ENCODE assay signal across 33 cellular contexts in the genomic region with DNA sequence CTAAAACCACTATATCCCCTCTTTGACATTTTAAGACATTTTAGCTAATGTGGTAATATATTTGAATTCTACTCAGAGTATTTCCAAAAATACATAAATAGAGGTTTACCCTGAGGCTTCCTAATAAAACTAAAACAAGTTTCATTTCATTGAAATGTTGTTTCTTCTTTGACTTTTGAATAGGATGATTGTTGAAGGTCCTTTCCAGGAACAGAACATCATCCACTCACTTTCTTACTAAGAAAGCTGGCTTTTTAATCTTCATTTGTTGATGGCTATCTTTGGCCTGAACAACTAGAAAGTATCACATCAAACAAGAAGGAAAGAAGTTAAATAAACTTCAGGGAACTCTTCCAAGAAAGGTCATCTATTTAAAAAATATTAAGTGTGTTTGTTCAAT.
"Had no signal": no experiment of that assay in that cellular context is flagged by ENCODE, and none has a peak within 500 bp of the region (broad histone marks: within the 10 kb centered on the region; RNA-seq: fewer than 3 reads in every experiment).

No MANE protein-coding gene starts in this region.

- H3K36me3 Mint-ChIP-seq: activated CD4-positive, alpha-beta memory T cell treated with anti-CD3 and anti-CD28 coated beads for 36 hours; activated CD8-positive, alpha-beta memory T cell treated with anti-CD3 and anti-CD28 coated beads, Interleukin-2, amount 10 ng/mL, durations not matched to agents 7 days and 5 days; activated naive CD4-positive, alpha-beta T cell treated with anti-CD3 and anti-CD28 coated beads, Interleukin-2, amount 50 U/mL, for 72 hours; activated naive CD8-positive, alpha-beta T cell treated with anti-CD3 and anti-CD28 coated beads for 36 hours had no signal

- H3K9me3 Mint-ChIP-seq: activated B cell treated with CpG ODN at 0.5 μM for 24 hours; activated CD4-positive, alpha-beta memory T cell treated with anti-CD3 and anti-CD28 coated beads for 36 hours; activated CD4-positive, alpha-beta T cell treated with anti-CD3 and anti-CD28 coated beads, Interleukin-2, amount 10 ng/mL, durations not matched to agents 24 days and 14 days; activated CD8-positive, alpha-beta T cell treated with anti-CD3 and anti-CD28 coated beads for 36 hours; activated naive CD4-positive, alpha-beta T cell treated with anti-CD3 and anti-CD28 coated beads for 36 hours; activated naive CD4-positive, alpha-beta T cell treated with anti-CD3 and anti-CD28 coated beads, Interleukin-2, amount 50 U/mL, for 72 hours; activated naive CD8-positive, alpha-beta T cell treated with anti-CD3 and anti-CD28 coated beads for 36 hours; activated T-cell treated with anti-CD3 and anti-CD28 coated beads, Interleukin-2, amount 50 U/mL, for 24 hours; T-helper 1 cell treated with Interleukin-12 subunit alpha and Interleukin-12 subunit beta and Interleukin-4 antibody, amounts not matched to agents 30 μg/mL and 1 μg/mL, for 36 hours; T-helper 2 cell treated with Interferon-gamma antibody and Interleukin-4, amounts not matched to agents 5 μg/mL and 100 μg/mL, for 36 hours had no signal

- H3K4me1 ChIP-seq: adrenal gland, body of pancreas, breast epithelium had no signal

- DNase-seq: activated B cell treated with CpG ODN at 0.5 μM for 24 hours; activated CD4-positive, alpha-beta memory T cell treated with anti-CD3 and anti-CD28 coated beads for 36 hours; activated CD4-positive, alpha-beta T cell treated with anti-CD3 and anti-CD28 coated beads for 4 hours; activated CD4-positive, alpha-beta T cell treated with anti-CD3 and anti-CD28 coated beads, Interleukin-2, amount 10 ng/mL, durations not matched to agents 24 days and 14 days; activated CD4-positive, alpha-beta T cell treated with anti-CD3 and anti-CD28 coated beads, Interleukin-2, amount 50 U/mL, for 1 hour; activated CD4-positive, alpha-beta T cell treated with anti-CD3 and anti-CD28 coated beads, Interleukin-2, amount 50 U/mL, for 4 hours; activated CD4-positive, CD25-positive, alpha-beta regulatory T cell treated with anti-CD3 and anti-CD28 coated beads, Interleukin-2, amount 50 U/mL, for 72 hours; activated CD8-positive, alpha-beta memory T cell treated with anti-CD3 and anti-CD28 coated beads, Interleukin-2, amount 10 ng/mL, durations not matched to agents 7 days and 5 days; activated CD8-positive, alpha-beta memory T cell treated with anti-CD3 and anti-CD28 coated beads, Interleukin-2, amount 50 U/mL, for 48 hours; activated CD8-positive, alpha-beta T cell treated with anti-CD3 and anti-CD28 coated beads for 36 hours; activated effector memory CD4-positive, alpha-beta T cell treated with anti-CD3 and anti-CD28 coated beads, Interleukin-2, amount 50 U/mL, for 16 hours; activated gamma-delta T cell treated with Interleukin-2 at 50 U/mL for 16 hours; activated naive CD4-positive, alpha-beta T cell; activated naive CD4-positive, alpha-beta T cell treated with anti-CD3 and anti-CD28 coated beads for 36 hours; activated naive CD4-positive, alpha-beta T cell treated with anti-CD3 and anti-CD28 coated beads, Interleukin-2, amount 50 U/mL, for 16 hours; activated naive CD8-positive, alpha-beta T cell treated with anti-CD3 and anti-CD28 coated beads for 36 hours; activated T-cell treated with anti-CD3 and anti-CD28 coated beads, Interleukin-2, amount 50 U/mL, for 24 hours; activated T-cell treated with anti-CD3 and anti-CD28 coated beads, Interleukin-2, amount 50 U/mL, for 48 hours; adrenal gland; amniotic stem cell; aorta; body of pancreas; brain microvascular endothelial cell; central memory CD4-positive, alpha-beta T cell; T-helper 2 cell; T-helper 9 cell had no signal

- H3K9me3 ChIP-seq: adrenal gland, body of pancreas, breast epithelium had no signal

- ATAC-seq: activated CD8-positive, alpha-beta memory T cell treated with anti-CD3 and anti-CD28 coated beads, Interleukin-2, amount 10 ng/mL, durations not matched to agents 7 days and 5 days; activated CD8-positive, alpha-beta T cell treated with anti-CD3 and anti-CD28 coated beads for 36 hours; activated naive CD4-positive, alpha-beta T cell treated with anti-CD3 and anti-CD28 coated beads, Interleukin-2, amount 50 U/mL, for 72 hours; body of pancreas had no signal

- H3K36me3 ChIP-seq: adrenal gland, brain microvascular endothelial cell, breast epithelium had no signal

- H3K4me3 Mint-ChIP-seq: activated B cell treated with CpG ODN at 0.5 μM for 24 hours; activated CD4-positive, alpha-beta memory T cell treated with anti-CD3 and anti-CD28 coated beads for 36 hours; activated CD4-positive, alpha-beta T cell treated with anti-CD3 and anti-CD28 coated beads, Interleukin-2, amount 10 ng/mL, durations not matched to agents 24 days and 14 days; activated CD8-positive, alpha-beta memory T cell treated with anti-CD3 and anti-CD28 coated beads, Interleukin-2, amount 10 ng/mL, durations not matched to agents 7 days and 5 days; activated CD8-positive, alpha-beta T cell treated with anti-CD3 and anti-CD28 coated beads for 36 hours; activated naive CD4-positive, alpha-beta T cell treated with anti-CD3 and anti-CD28 coated beads for 36 hours; activated naive CD8-positive, alpha-beta T cell treated with anti-CD3 and anti-CD28 coated beads for 36 hours; activated T-cell treated with anti-CD3 and anti-CD28 coated beads, Interleukin-2, amount 50 U/mL, for 24 hours; T-helper 1 cell treated with Interleukin-12 subunit alpha and Interleukin-12 subunit beta and Interleukin-4 antibody, amounts not matched to agents 30 μg/mL and 1 μg/mL, for 36 hours; T-helper 2 cell treated with Interferon-gamma antibody and Interleukin-4, amounts not matched to agents 5 μg/mL and 100 μg/mL, for 36 hours had no signal

- H3K27me3 Mint-ChIP-seq: activated CD4-positive, alpha-beta T cell treated with anti-CD3 and anti-CD28 coated beads, Interleukin-2, amount 10 ng/mL, durations not matched to agents 24 days and 14 days; activated CD8-positive, alpha-beta memory T cell treated with anti-CD3 and anti-CD28 coated beads, Interleukin-2, amount 10 ng/mL, durations not matched to agents 7 days and 5 days; activated CD8-positive, alpha-beta T cell treated with anti-CD3 and anti-CD28 coated beads for 36 hours; activated naive CD8-positive, alpha-beta T cell treated with anti-CD3 and anti-CD28 coated beads for 36 hours; activated T-cell treated with anti-CD3 and anti-CD28 coated beads, Interleukin-2, amount 50 U/mL, for 24 hours had no signal

- FAIRE-seq: astrocyte, TTC549 had no signal

- H3K27me3 ChIP-seq: adrenal gland, body of pancreas, brain microvascular endothelial cell, breast epithelium had no signal

- H3K27ac Mint-ChIP-seq: activated B cell treated with CpG ODN at 0.5 μM for 24 hours; activated CD4-positive, alpha-beta memory T cell treated with anti-CD3 and anti-CD28 coated beads for 36 hours; activated CD4-positive, alpha-beta T cell treated with anti-CD3 and anti-CD28 coated beads, Interleukin-2, amount 10 ng/mL, durations not matched to agents 24 days and 14 days; activated CD8-positive, alpha-beta memory T cell treated with anti-CD3 and anti-CD28 coated beads, Interleukin-2, amount 10 ng/mL, durations not matched to agents 7 days and 5 days; activated CD8-positive, alpha-beta T cell treated with anti-CD3 and anti-CD28 coated beads for 36 hours; activated naive CD4-positive, alpha-beta T cell treated with anti-CD3 and anti-CD28 coated beads for 36 hours; activated naive CD4-positive, alpha-beta T cell treated with anti-CD3 and anti-CD28 coated beads, Interleukin-2, amount 50 U/mL, for 72 hours; activated naive CD8-positive, alpha-beta T cell treated with anti-CD3 and anti-CD28 coated beads for 36 hours; activated T-cell treated with anti-CD3 and anti-CD28 coated beads, Interleukin-2, amount 50 U/mL, for 24 hours; T-helper 1 cell treated with Interleukin-12 subunit alpha and Interleukin-12 subunit beta and Interleukin-4 antibody, amounts not matched to agents 30 μg/mL and 1 μg/mL, for 36 hours; T-helper 2 cell treated with Interferon-gamma antibody and Interleukin-4, amounts not matched to agents 5 μg/mL and 100 μg/mL, for 36 hours had no signal

- H3K4me3 ChIP-seq: adrenal gland, body of pancreas, breast epithelium had no signal

- H3K4me1 Mint-ChIP-seq: activated B cell treated with CpG ODN at 0.5 μM for 24 hours had no signal

- H3K27ac ChIP-seq: adrenal gland, body of pancreas, brain microvascular endothelial cell, breast epithelium, VCaP had no signal
